ENCODE assay signal across 3 cellular contexts in the genomic region with DNA sequence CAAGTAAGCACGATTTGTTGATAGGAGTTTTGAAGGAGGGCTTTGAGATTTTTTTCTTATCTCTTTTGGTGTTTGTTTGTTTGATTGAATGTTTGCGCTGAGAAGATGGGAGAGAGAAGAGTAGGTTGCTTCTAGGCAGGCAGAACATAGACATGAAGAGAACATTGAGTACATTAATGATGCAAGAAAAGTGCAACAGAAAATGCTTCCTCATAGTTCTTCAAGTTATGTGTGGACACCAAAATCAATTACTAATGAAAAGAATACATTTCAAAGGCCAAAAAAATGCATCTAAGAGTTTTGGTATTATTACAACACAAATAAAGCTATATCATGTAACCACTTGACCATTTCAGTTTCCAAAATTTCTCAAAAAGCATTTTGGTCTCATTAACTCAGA.
"Had no signal": no experiment of that assay in that cellular context is flagged by ENCODE, and none has a peak within 500 bp of the region (broad histone marks: within the 10 kb centered on the region; RNA-seq: fewer than 3 reads in every experiment).

No MANE protein-coding gene starts in this region.

- DNase-seq: GDM1, GF-D8 had no signal

- ATAC-seq: GM12878 had no signal

- H3K4me3 ChIP-seq: GM12878 had no signal
